Comparison of ENCODE assay signal across 12 cellular contexts in the genomic region with DNA sequence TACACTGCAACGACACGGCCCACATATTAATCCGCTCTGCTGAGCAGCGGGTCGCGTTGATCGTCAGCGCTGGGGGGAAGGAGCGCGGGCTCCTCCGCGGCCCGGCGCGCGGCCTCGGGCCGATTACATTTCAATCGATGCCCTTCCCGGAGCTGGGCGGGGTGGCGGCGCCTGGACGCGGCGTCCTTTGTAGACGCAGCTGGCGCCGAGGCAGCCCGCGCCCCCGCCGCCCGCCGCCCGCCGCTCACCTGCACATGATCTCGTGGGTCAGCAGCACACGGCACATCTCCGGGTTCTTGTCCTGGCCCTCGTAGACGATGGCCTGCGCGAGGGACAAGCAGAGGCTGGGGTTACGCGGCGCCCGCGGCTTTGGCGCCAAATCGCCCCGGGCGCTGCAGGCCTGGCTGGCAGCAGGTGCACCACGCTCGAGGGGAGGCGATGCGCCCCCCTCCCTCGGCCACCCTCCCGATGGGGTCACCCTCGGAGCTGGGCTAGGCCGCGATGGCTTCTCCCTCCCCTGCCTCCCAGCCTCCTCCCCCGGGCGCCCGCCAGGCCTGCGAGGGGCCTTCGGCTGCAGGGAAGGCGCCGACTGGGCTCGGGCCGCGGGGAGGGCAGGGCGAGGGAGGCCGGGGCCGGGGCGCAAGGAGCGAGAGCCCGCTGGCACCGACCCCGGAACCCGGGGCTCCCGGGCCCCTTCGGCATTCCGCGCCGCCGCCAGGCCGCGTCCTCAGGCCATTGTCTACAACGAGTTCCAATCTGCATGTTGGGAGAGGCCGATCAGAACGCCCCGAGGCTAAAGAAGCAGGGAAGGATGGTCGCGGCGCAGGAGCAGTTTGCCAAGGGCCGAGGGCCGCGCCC. TPM values are rescaled to one million over a fixed set of nuclear protein-coding genes. Genes with fewer than 3 reads are reported as not detected.
A peak's percentile ranks its signal among the peaks of the same experiment; 100 is the strongest.
DNase-seq lines count a peak whose midpoint lies in the region; ATAC-seq and TF ChIP-seq lines count a peak whose summit lies in the region.
"Had no signal": no experiment of that assay in that cellular context is flagged by ENCODE, and none has a peak within 500 bp of the region (broad histone marks: within the 10 kb centered on the region; RNA-seq: fewer than 3 reads in every experiment).

No MANE protein-coding gene starts in this region.

- no peak for TF ChIP-seq CTCF in breast epithelium (IDR thresholded peaks at IDR 0.05)
- no peak for TF ChIP-seq CTCF in MCF 10A (IDR thresholded peaks at IDR 0.05; ENCODE audit: unreplicated experiment)

- H3K4me1 ChIP-seq in breast epithelium: no peaks in the 10 kb centered on the region
- H3K4me1 ChIP-seq in naive thymus-derived CD4-positive, alpha-beta T cell (ENCODE audit: control insufficient read depth in 2 of 2, insufficient read depth in 2 of 2, low read length in 2 of 2): peaks cover 7 to 17% of the 10 kb centered on the region in 2 donors

- H3K4me1 Mint-ChIP-seq in MCF 10A (ENCODE audit: insufficient read depth, unreplicated experiment): no peaks in the 10 kb centered on the region
- peaks cover 10 to 38% (median 33%) of the 10 kb centered on the region in 7 donors for H3K4me1 Mint-ChIP-seq in naive thymus-derived CD4-positive, alpha-beta T cell

- no peak overlapping the region for H3K4me3 Mint-ChIP-seq in MCF 10A (ENCODE audit: unreplicated experiment)
- peak overlapping the region; percentile 53 to 87 (median 80) for H3K4me3 Mint-ChIP-seq in naive thymus-derived CD4-positive, alpha-beta T cell

- POLR2A ChIA-PET in MCF 10A (lab: Yijun Ruan, JAX): no interaction called here
- POLR2A ChIA-PET in naive thymus-derived CD4-positive, alpha-beta T cell (lab: Charles Lee): no interaction called here

- peaks cover 7% of the 10 kb centered on the region for H3K36me3 Mint-ChIP-seq in MCF 10A (ENCODE audit: insufficient read depth, unreplicated experiment)
- peaks cover 0 to 5% (median 0%) of the 10 kb centered on the region in 5 donors for H3K36me3 Mint-ChIP-seq in naive thymus-derived CD4-positive, alpha-beta T cell

- peak overlapping the region in 1 of 2 donors; percentile 46 for H3K27ac ChIP-seq in breast epithelium
- no peak overlapping the region for H3K27ac ChIP-seq in naive thymus-derived CD4-positive, alpha-beta T cell (ENCODE audit: low read depth, low read length)
- H3K27ac ChIP-seq: VCaP had no signal

- CTCF ChIA-PET in MCF 10A (lab: Yijun Ruan, JAX): no interaction called here
- CTCF ChIA-PET in naive thymus-derived CD4-positive, alpha-beta T cell (lab: Charles Lee): interaction anchor here (0.5 kb wide), 1 partner anchor 467 kb away, joined by 3 read pairs; no protein-coding TSS in a partner anchor

- no peak for TF ChIP-seq POLR2A in breast epithelium (IDR thresholded peaks at IDR 0.05)

- intact Hi-C loops in breast epithelium (cut with DNase I; ENCODE audit: low total_unique reads) (no loop called here), MCF 10A (cut with micrococcal nuclease) (no loop called here)
- intact Hi-C loops in naive thymus-derived CD4-positive, alpha-beta T cell (cut with micrococcal nuclease): no loop called here

- H3K27ac Mint-ChIP-seq in MCF 10A (ENCODE audit: low read depth, unreplicated experiment): no peak overlapping the region
- peak overlapping the region in 3 of 9 donors; percentile 64 to 81 (median 68) for H3K27ac Mint-ChIP-seq in naive thymus-derived CD4-positive, alpha-beta T cell

- ATAC-seq in naive thymus-derived CD4-positive, alpha-beta T cell: no peak
- no peak for ATAC-seq in activated CD4-positive, CD25-positive, alpha-beta regulatory T cell treated with anti-CD3 and anti-CD28 coated beads, Interleukin-2, amount 50 U/mL, for 24 hours
- ATAC-seq in HG02884 (IDR thresholded peaks at IDR 0.05; ENCODE audit: unreplicated experiment) (no peak), GM21723 (IDR thresholded peaks at IDR 0.05; ENCODE audit: unreplicated experiment) (no peak)

- no peaks in the 10 kb centered on the region for H3K36me3 ChIP-seq in breast epithelium
- no peaks in the 10 kb centered on the region for H3K36me3 ChIP-seq in naive thymus-derived CD4-positive, alpha-beta T cell (ENCODE audit: control insufficient read depth in 2 of 3, insufficient read depth in 3 of 3, low read length in 3 of 3)

- H3K9me3 Mint-ChIP-seq in MCF 10A (ENCODE audit: unreplicated experiment): no peaks in the 10 kb centered on the region
- peaks cover 0 to 38% (median 12%) of the 10 kb centered on the region in 11 donors for H3K9me3 Mint-ChIP-seq in naive thymus-derived CD4-positive, alpha-beta T cell

- peaks cover 7 to 87% of the 10 kb centered on the region in 2 donors for H3K27me3 ChIP-seq in breast epithelium
- peaks cover 0 to 43% of the 10 kb centered on the region in 2 donors for H3K27me3 ChIP-seq in naive thymus-derived CD4-positive, alpha-beta T cell (ENCODE audit: control insufficient read depth in 2 of 2, insufficient read depth in 2 of 2, low read length in 2 of 2)

- H3K9me3 ChIP-seq in breast epithelium: no peaks in the 10 kb centered on the region
- H3K9me3 ChIP-seq in naive thymus-derived CD4-positive, alpha-beta T cell (ENCODE audit: control insufficient read depth in 2 of 3, low read length in 3 of 3): peaks cover 0 to 5% (median 0%) of the 10 kb centered on the region in 3 experiments

- peak overlapping the region; percentile 32 to 79 (median 60) for H3K4me3 ChIP-seq in breast epithelium
- H3K4me3 ChIP-seq in naive thymus-derived CD4-positive, alpha-beta T cell (ENCODE audit: low read length): no peak overlapping the region

- DNase-seq in breast epithelium (ENCODE audit: low spot score in 2 of 2): no peak
- no peak for DNase-seq in MCF 10A (ENCODE audit: unreplicated experiment)
- peak; percentile 70 for DNase-seq in ecto neural progenitor cell (ENCODE audit: low spot score)
- no peak for DNase-seq in naive thymus-derived CD4-positive, alpha-beta T cell
- no peak for DNase-seq in T-helper 9 cell
- DNase-seq: DMS 273 treated with DMSO at 0.1 percent for 48 hours; effector CD4-positive, alpha-beta T cell; NCI-H226 had no signal

- no TSS peak for BruUV-seq in MCF 10A (replicated peaks; lab: Mats Ljungman, UMichigan)

- H3K27me3 Mint-ChIP-seq in MCF 10A (ENCODE audit: insufficient read depth, unreplicated experiment): no peaks in the 10 kb centered on the region
- H3K27me3 Mint-ChIP-seq in naive thymus-derived CD4-positive, alpha-beta T cell: peaks cover 75 to 82% (median 76%) of the 10 kb centered on the region in 5 donors

RNA-seq across cellular contexts. Expression of gene EBF3, which starts 5.2 kb away (rescaled TPM):
- total RNA-seq in breast epithelium (10 to 100 TPM in 1 of 3 donors, 1 to 10 TPM in 2; 4.2 to 28.0 (median 6.6) TPM), MCF 10A (2022) (not detected in 2 replicates)
- not detected for total RNA-seq in naive thymus-derived CD4-positive, alpha-beta T cell
- polyA plus RNA-seq in naive thymus-derived CD4-positive, alpha-beta T cell: not detected
